In genomic region chr4:60617731-60618130, GRCh38 we compare ENCODE assay signal across 17 cellular contexts.
DNase-seq lines count a peak whose midpoint lies in the region; ATAC-seq and TF ChIP-seq lines count a peak whose summit lies in the region.
"Had no signal": no experiment of that assay in that cellular context is flagged by ENCODE, and none has a peak within 500 bp of the region (broad histone marks: within the 10 kb centered on the region; RNA-seq: fewer than 3 reads in every experiment).

No MANE protein-coding gene starts in this region.

- no peak for ATAC-seq in GM18511 (IDR thresholded peaks at IDR 0.05; ENCODE audit: unreplicated experiment)
- ATAC-seq: CD8-positive, alpha-beta T cell; K562 had no signal

- no CpG with 5 or more reads among the region's 4 CpGs for WGBS in neuronal stem cell (ENCODE audit: extremely low coverage in 2 of 2, insufficient read length in 2 of 2, insufficient replicate concordance in 1 of 2), 2 donors

- CTCF ChIA-PET in Caco-2 (lab: Charles Lee) = no interaction called here

- H2BK5ac ChIP-seq in neuronal stem cell (ENCODE audit: low read length) = no peak overlapping the region

- POLR2A ChIA-PET in Caco-2 (lab: Charles Lee) = no interaction called here

- H2BK120ac ChIP-seq in neuronal stem cell (ENCODE audit: low read depth, low read length) = no peak overlapping the region

- no TSS peak for BruUV-seq in Caco-2 (replicated peaks; lab: Mats Ljungman, UMichigan)

- no peaks in the 10 kb centered on the region for H3K36me3 ChIP-seq in Caco-2 (ENCODE audit: control insufficient read depth, insufficient read depth, low read length)
- no peaks in the 10 kb centered on the region for H3K36me3 ChIP-seq in neuronal stem cell (replicated peaks in 1 of 2; ENCODE audit: control insufficient read depth in 2 of 2, insufficient read depth in 2 of 2, low read length in 2 of 2)
- H3K36me3 ChIP-seq: BLaER1 treated with 17β-estradiol and CSF1 and Interleukin-3, amounts not matched to agents 10 nM and 100 nM; HAP-1 had no signal

- H3K14ac ChIP-seq in neuronal stem cell (ENCODE audit: low read length) = no peak overlapping the region

- H2BK15ac ChIP-seq in neuronal stem cell (ENCODE audit: low read length) = no peak overlapping the region

- H2AFZ ChIP-seq in neuronal stem cell (ENCODE audit: low read length) = no peak overlapping the region

- no peak overlapping the region for H3K9ac ChIP-seq in neuronal stem cell (ENCODE audit: low read depth, low read length, poor library complexity)
- H3K9ac ChIP-seq: BLaER1 treated with 17β-estradiol and CSF1 and Interleukin-3, amounts not matched to agents 10 nM and 100 nM had no signal

- no peak overlapping the region for H3K4me2 ChIP-seq in neuronal stem cell (ENCODE audit: insufficient read depth, low read length, poor library complexity, severe bottlenecking)
- H3K4me2 ChIP-seq: BLaER1 treated with 17β-estradiol and CSF1 and Interleukin-3, amounts not matched to agents 10 nM and 100 nM had no signal

- H3K9me3 Mint-ChIP-seq in Caco-2 (ENCODE audit: unreplicated experiment) (peaks cover 23% of the 10 kb centered on the region), HFFc6 (peaks cover 7% of the 10 kb centered on the region)

- H2AK5ac ChIP-seq in neuronal stem cell (ENCODE audit: low read depth, low read length) = no peak overlapping the region

- H3K27ac Mint-ChIP-seq in Caco-2 (ENCODE audit: unreplicated experiment) = peak overlapping the region; percentile 74
- H3K27ac Mint-ChIP-seq in HFFc6 = peak overlapping the region; percentile 76
- H3K27ac Mint-ChIP-seq: B cell; CD8-positive, alpha-beta T cell had no signal

- H3K27me3 Mint-ChIP-seq in Caco-2 (ENCODE audit: insufficient read depth, unreplicated experiment) (no peaks in the 10 kb centered on the region), HFFc6 (ENCODE audit: insufficient read depth) (peaks cover 3% of the 10 kb centered on the region; the same call in 1 of the 2 replicates)
- H3K27me3 Mint-ChIP-seq: B cell had no signal

- intact Hi-C loops in Caco-2 (cut with micrococcal nuclease; ENCODE audit: unreplicated experiment) = no loop called here

- H3K79me1 ChIP-seq in neuronal stem cell (ENCODE audit: low read depth, low read length) = no peaks in the 10 kb centered on the region

- peaks cover 26% of the 10 kb centered on the region for H3K4me1 Mint-ChIP-seq in Caco-2 (ENCODE audit: low read depth, unreplicated experiment)
- peaks cover 46% of the 10 kb centered on the region for H3K4me1 Mint-ChIP-seq in HFFc6 (ENCODE audit: low read depth)
- H3K4me1 Mint-ChIP-seq: B cell had no signal

- no peaks in the 10 kb centered on the region for H3K27me3 ChIP-seq in Caco-2 (replicated peaks; ENCODE audit: control insufficient read depth, insufficient read depth, low read length)
- no peaks in the 10 kb centered on the region for H3K27me3 ChIP-seq in neuronal stem cell (ENCODE audit: control insufficient read depth in 3 of 3, insufficient read depth in 3 of 3, low read depth in 1 of 3, low read length in 3 of 3)
- H3K27me3 ChIP-seq: BLaER1 treated with 17β-estradiol and CSF1 and Interleukin-3, amounts not matched to agents 10 nM and 100 nM had no signal

- H3K27ac ChIP-seq in neuronal stem cell (replicated peaks; ENCODE audit: low read length) = no peak overlapping the region
- H3K27ac ChIP-seq: BLaER1 treated with 17β-estradiol and CSF1 and Interleukin-3, amounts not matched to agents 10 nM and 100 nM; HL-60 had no signal

- TF ChIP-seq CTCF in AG10803 (conservative IDR thresholded peaks at IDR 0.05; ENCODE audit: low read length) (no peak), Caco-2 (IDR thresholded peaks at IDR 0.05; ENCODE audit: insufficient read depth in 1 of 2, low read depth in 1 of 2, low read length in 1 of 2, severe bottlenecking in 1 of 2, unreplicated experiment in 1 of 2) (no peak), HFFc6 (IDR thresholded peaks at IDR 0.05) (no peak)

- H2BK12ac ChIP-seq in neuronal stem cell (ENCODE audit: low read length) = no peak overlapping the region

- no peak overlapping the region for H3K4me3 Mint-ChIP-seq in Caco-2 (ENCODE audit: unreplicated experiment)
- H3K4me3 Mint-ChIP-seq in HFFc6 = no peak overlapping the region
- H3K4me3 Mint-ChIP-seq: B cell; CD8-positive, alpha-beta T cell had no signal

- peak; percentile 23 for DNase-seq in AG10803 (ENCODE audit: low read depth)
- DNase-seq in Caco-2 = no peak
- DNase-seq in HFFc6 = peak; percentile 7
- DNase-seq in neuronal stem cell (ENCODE audit: low spot score) = no peak
- no peak for DNase-seq in islet precursor cell
- DNase-seq: ACHN; CD8-positive, alpha-beta T cell; DMS 273 treated with DMSO at 0.1 percent for 48 hours; DMS53; DND-41; GDM1 had no signal

- no peak overlapping the region for H3K4ac ChIP-seq in neuronal stem cell (ENCODE audit: low read length)

- H4K8ac ChIP-seq in neuronal stem cell (ENCODE audit: low read depth, low read length) = no peak overlapping the region

- H3K9me3 ChIP-seq in Caco-2 (peaks cover 14% of the 10 kb centered on the region; the same call in 1 of the 2 replicates), neuronal stem cell (replicated peaks in 1 of 2; ENCODE audit: control insufficient read depth in 2 of 2, insufficient read depth in 1 of 2, low read depth in 1 of 2, low read length in 2 of 2) (peaks cover 0 to 5% of the 10 kb centered on the region in 2 donors)
- H3K9me3 ChIP-seq: HAP-1 had no signal

- H3K36me3 Mint-ChIP-seq in Caco-2 (ENCODE audit: insufficient read depth, unreplicated experiment) (peaks cover 5% of the 10 kb centered on the region), HFFc6 (ENCODE audit: low read depth) (peaks cover 19% of the 10 kb centered on the region; the same call in 1 of the 2 replicates)
- H3K36me3 Mint-ChIP-seq: CD8-positive, alpha-beta T cell had no signal

- no peak overlapping the region for H4K91ac ChIP-seq in neuronal stem cell (ENCODE audit: low read depth, low read length, poor library complexity)

- no peak overlapping the region for H3K4me3 ChIP-seq in AG10803 (ENCODE audit: low read length)
- H3K4me3 ChIP-seq in Caco-2 (ENCODE audit: low read depth, low read length) = no peak overlapping the region
- no peak overlapping the region for H3K4me3 ChIP-seq in neuronal stem cell (ENCODE audit: low read length in 2 of 2)
- H3K4me3 ChIP-seq: BLaER1 treated with 17β-estradiol and CSF1 and Interleukin-3, amounts not matched to agents 10 nM and 100 nM; HAP-1; K562 had no signal

- no peak overlapping the region for H3K18ac ChIP-seq in neuronal stem cell (ENCODE audit: low read length)

- no peak overlapping the region for H3K23ac ChIP-seq in neuronal stem cell (ENCODE audit: low read depth, low read length, poor library complexity)

- H3K4me1 ChIP-seq in Caco-2 (peaks cover 28% of the 10 kb centered on the region), neuronal stem cell (ENCODE audit: control insufficient read depth in 2 of 2, insufficient read depth in 1 of 2, low read depth in 1 of 2, low read length in 2 of 2) (no peaks in the 10 kb centered on the region)
- H3K4me1 ChIP-seq: BLaER1 treated with 17β-estradiol and CSF1 and Interleukin-3, amounts not matched to agents 10 nM and 100 nM had no signal

Comparison
In these comparisons a context has a peak if more than half of its experiments do, and no peak if none do; other contexts are left out.
1. DNase-seq: peak in AG10803 (single experiment) and HFFc6 (single experiment); none in Caco-2 (0 of 2), neuronal stem cell (single experiment) and islet precursor cell (single experiment).